In the genomic region with DNA sequence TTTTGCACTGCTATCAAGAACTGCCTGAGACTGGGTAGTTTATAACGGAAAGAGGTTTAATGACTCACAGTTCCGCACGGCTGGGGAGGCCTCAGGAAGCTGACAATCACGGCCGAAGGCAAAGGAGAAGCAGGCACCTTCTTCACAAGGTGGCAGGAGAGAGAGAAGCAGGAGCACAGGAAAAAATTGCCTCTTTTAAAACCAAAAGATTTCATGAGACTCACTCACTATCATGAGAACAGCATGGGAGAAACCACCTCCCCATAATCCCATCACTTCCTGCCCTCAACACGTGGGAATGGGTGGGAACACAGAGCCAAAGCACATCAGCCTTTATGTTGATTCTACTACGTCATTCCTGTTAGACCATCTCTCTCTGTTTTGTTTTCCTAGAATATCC, we compare ENCODE assay signal across 21 cellular contexts.
"Had no signal": no experiment of that assay in that cellular context is flagged by ENCODE, and none has a peak within 500 bp of the region (broad histone marks: within the 10 kb centered on the region; RNA-seq: fewer than 3 reads in every experiment).

No MANE protein-coding gene starts in this region.

- DNase-seq: activated CD4-positive, alpha-beta memory T cell treated with anti-CD3 and anti-CD28 coated beads for 36 hours; activated CD4-positive, alpha-beta T cell treated with anti-CD3 and anti-CD28 coated beads for 48 hours; activated naive CD4-positive, alpha-beta T cell treated with Interleukin-2 at 50 U/mL for 16 hours; activated naive CD8-positive, alpha-beta T cell treated with anti-CD3 and anti-CD28 coated beads for 36 hours; activated T-cell treated with anti-CD3 and anti-CD28 coated beads, Interleukin-2, amount 50 U/mL, for 48 hours; amniotic stem cell; hypothalamus; mucosa of descending colon; nephron progenitor cell; nucleus accumbens; stimulated activated CD4-positive, alpha-beta T cell treated with anti-CD3 and anti-CD28 coated beads, Interleukin-12 subunit alpha, Interleukin-12 subunit beta, amount 100 ng/mL, for 4 hours; stimulated activated CD4-positive, alpha-beta T cell treated with anti-CD3 and anti-CD28 coated beads, Interleukin-4, amount 100 ng/mL, for 4 hours; substantia nigra; T1000; thyroid gland; upper lobe of right lung had no signal

- H2AFZ ChIP-seq: parathyroid adenoma had no signal

- H3K9me3 ChIP-seq: breast epithelium, gastroesophageal sphincter, mucosa of descending colon, thyroid gland, upper lobe of right lung had no signal

- H3K79me2 ChIP-seq: parathyroid adenoma had no signal

- ATAC-seq: gastroesophageal sphincter, mucosa of descending colon, right cardiac atrium, upper lobe of right lung had no signal

- H3K27me3 ChIP-seq: breast epithelium, gastroesophageal sphincter, thyroid gland, upper lobe of right lung had no signal

- H3K36me3 ChIP-seq: breast epithelium, gastroesophageal sphincter, thyroid gland, upper lobe of right lung had no signal

- H3K4me1 ChIP-seq: breast epithelium, gastroesophageal sphincter, parathyroid adenoma, thyroid gland, upper lobe of right lung had no signal

- H3K4me3 ChIP-seq: breast epithelium, gastroesophageal sphincter, mucosa of descending colon, thyroid gland, upper lobe of right lung had no signal

- H3K27ac ChIP-seq: breast epithelium, epithelial cell of prostate, gastroesophageal sphincter, parathyroid adenoma, thyroid gland, upper lobe of right lung had no signal

- H3K9ac ChIP-seq: parathyroid adenoma had no signal
